In the genomic region with DNA sequence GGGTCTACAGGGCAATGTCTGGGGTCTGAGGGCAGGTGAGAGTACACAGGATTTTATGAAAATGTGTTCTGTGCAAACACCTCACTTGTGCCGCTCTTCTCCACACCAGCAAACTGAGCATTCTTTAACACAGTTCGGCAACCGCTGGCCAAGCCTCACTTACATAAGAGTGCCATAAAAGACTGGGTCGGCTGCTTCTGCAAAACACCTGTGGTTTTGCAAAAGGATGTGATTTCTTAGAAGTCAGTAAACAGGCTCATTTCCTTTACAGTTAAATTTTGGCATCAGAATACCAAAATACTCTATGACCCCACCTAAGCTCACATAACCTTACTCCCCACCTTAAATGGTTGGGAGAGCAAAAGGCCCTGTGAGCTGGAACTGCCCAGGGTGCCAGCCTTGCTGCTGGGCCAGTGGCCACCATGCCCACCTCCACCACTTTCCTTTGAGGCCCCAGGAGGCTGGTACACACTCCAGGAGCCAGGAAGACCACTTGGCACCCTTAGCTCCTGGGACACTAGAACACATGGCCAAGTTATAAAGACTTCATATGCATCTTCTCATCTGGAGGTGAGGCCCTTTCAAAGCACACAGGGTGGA, we compare ENCODE assay signal across 1 cellular context.
TF ChIP-seq lines count a peak whose summit lies in the region.

No MANE protein-coding gene starts in this region.

TF ChIP-seq in GM23338, 12 proteins besides CTCF, POLR2A, EP300 and RAD21 (continued from another document):
- TF ChIP-seq, protein P1, sequence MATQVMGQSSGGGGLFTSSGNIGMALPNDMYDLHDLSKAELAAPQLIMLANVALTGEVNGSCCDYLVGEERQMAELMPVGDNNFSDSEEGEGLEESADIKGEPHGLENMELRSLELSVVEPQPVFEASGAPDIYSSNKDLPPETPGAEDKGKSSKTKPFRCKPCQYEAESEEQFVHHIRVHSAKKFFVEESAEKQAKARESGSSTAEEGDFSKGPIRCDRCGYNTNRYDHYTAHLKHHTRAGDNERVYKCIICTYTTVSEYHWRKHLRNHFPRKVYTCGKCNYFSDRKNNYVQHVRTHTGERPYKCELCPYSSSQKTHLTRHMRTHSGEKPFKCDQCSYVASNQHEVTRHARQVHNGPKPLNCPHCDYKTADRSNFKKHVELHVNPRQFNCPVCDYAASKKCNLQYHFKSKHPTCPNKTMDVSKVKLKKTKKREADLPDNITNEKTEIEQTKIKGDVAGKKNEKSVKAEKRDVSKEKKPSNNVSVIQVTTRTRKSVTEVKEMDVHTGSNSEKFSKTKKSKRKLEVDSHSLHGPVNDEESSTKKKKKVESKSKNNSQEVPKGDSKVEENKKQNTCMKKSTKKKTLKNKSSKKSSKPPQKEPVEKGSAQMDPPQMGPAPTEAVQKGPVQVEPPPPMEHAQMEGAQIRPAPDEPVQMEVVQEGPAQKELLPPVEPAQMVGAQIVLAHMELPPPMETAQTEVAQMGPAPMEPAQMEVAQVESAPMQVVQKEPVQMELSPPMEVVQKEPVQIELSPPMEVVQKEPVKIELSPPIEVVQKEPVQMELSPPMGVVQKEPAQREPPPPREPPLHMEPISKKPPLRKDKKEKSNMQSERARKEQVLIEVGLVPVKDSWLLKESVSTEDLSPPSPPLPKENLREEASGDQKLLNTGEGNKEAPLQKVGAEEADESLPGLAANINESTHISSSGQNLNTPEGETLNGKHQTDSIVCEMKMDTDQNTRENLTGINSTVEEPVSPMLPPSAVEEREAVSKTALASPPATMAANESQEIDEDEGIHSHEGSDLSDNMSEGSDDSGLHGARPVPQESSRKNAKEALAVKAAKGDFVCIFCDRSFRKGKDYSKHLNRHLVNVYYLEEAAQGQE (IDR thresholded peaks at IDR 0.05; ENCODE audit: unreplicated experiment) = no peak
- TF ChIP-seq STAT1 (IDR thresholded peaks at IDR 0.05; ENCODE audit: unreplicated experiment) (no peak), EZH2phosphoT487 (IDR thresholded peaks at IDR 0.05; ENCODE audit: unreplicated experiment) (no peak), EZH2 (IDR thresholded peaks at IDR 0.05; ENCODE audit: low read depth, unreplicated experiment) (no peak), JUNB (IDR thresholded peaks at IDR 0.05; ENCODE audit: unreplicated experiment) (no peak), NANOG (IDR thresholded peaks at IDR 0.05; ENCODE audit: borderline replicate concordance) (no peak), ZNF114 (CRISPR knock-in tag; IDR thresholded peaks at IDR 0.05) (no peak)
- TF ChIP-seq, protein P2, sequence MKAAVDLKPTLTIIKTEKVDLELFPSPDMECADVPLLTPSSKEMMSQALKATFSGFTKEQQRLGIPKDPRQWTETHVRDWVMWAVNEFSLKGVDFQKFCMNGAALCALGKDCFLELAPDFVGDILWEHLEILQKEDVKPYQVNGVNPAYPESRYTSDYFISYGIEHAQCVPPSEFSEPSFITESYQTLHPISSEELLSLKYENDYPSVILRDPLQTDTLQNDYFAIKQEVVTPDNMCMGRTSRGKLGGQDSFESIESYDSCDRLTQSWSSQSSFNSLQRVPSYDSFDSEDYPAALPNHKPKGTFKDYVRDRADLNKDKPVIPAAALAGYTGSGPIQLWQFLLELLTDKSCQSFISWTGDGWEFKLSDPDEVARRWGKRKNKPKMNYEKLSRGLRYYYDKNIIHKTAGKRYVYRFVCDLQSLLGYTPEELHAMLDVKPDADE (IDR thresholded peaks at IDR 0.05) = no peak
TF ChIP-seq in GM23338: peak in this region for 0.
